ENCODE assay signal across 8 cellular contexts in the genomic region with DNA sequence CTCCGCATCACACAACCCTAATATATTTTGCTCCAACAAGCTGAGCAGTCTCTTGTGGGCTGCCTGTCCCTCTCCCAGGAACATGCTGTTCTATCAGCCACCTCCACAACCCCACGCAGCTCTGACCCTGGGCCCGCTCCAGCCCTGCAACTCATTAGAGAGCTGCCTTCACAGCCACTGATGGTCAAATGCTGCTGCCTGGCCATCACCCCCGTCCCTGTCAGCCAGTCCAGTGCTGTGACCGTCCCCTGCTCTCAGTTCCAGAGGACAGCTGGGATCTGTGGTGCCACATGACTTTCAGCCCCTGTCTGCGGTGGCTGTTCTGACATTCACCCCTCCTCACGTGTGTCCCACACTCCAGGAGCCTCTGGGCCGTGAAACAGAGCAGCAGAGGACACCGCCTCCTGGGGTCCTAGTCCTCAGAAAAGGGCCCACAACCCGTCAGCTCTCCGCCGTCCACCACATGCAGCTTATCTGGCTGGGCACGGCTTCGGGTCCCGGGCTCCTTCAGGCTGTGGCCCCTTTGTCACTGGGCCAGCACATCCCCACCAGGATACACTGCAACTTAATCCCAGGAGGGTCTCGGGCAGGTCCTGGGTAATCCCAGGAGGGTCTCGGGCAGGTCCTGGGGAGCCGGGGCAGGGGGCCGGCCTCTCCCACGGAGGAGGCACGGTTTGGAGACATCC. TPM values are rescaled to one million over a fixed set of nuclear protein-coding genes. Genes with fewer than 3 reads are reported as not detected.
A peak's percentile ranks its signal among the peaks of the same experiment; 100 is the strongest.
DNase-seq lines count a peak whose midpoint lies in the region; ATAC-seq and TF ChIP-seq lines count a peak whose summit lies in the region.

No MANE protein-coding gene starts in this region.

- no peak for TF ChIP-seq CTCF in testis (IDR thresholded peaks at IDR 0.05)

- H3K4me1 ChIP-seq in mesenchymal stem cell (ENCODE audit: control insufficient read depth, insufficient read depth, low read depth, low read length) (peaks cover 46% of the 10 kb centered on the region), testis (peaks cover 47% of the 10 kb centered on the region)

- DNase-seq in T-helper 2 cell treated with Interferon-gamma antibody and Interleukin-4, amounts not matched to agents 5 μg/mL and 100 μg/mL, for 36 hours (ENCODE audit: low spot score), result no peak
- DNase-seq in T-helper 2 cell (no peak), caudate nucleus (lab: John Stamatoyannopoulos, UW) (peak in 39 of 61 donors; percentile 6 to 71 (median 38)), mesenchymal stem cell (no peak), testis (peak; percentile 90), kidney tubule cell (ENCODE audit: low spot score) (no peak)
- no peak for DNase-seq in stimulated activated CD4-positive, alpha-beta T cell treated with anti-CD3 and anti-CD28 coated beads, Interleukin-4, amount 100 ng/mL, for 1 hour

- H2BK15ac ChIP-seq in mesenchymal stem cell (ENCODE audit: low read depth, poor library complexity, severe bottlenecking), result peak overlapping the region; percentile 75

- H2BK120ac ChIP-seq in mesenchymal stem cell (ENCODE audit: low read depth, low read length), result peak overlapping the region; percentile 99

- H3K27ac Mint-ChIP-seq in T-helper 2 cell treated with Interferon-gamma antibody and Interleukin-4, amounts not matched to agents 5 μg/mL and 100 μg/mL, for 36 hours, result peak overlapping the region; percentile 65

- no peaks in the 10 kb centered on the region for H3K9me3 Mint-ChIP-seq in T-helper 2 cell treated with Interferon-gamma antibody and Interleukin-4, amounts not matched to agents 5 μg/mL and 100 μg/mL, for 36 hours

- peak overlapping the region; percentile 93 to 99 for H2BK12ac ChIP-seq in mesenchymal stem cell (ENCODE audit: low read length in 2 of 2)

- H3K4me3 Mint-ChIP-seq in T-helper 2 cell treated with Interferon-gamma antibody and Interleukin-4, amounts not matched to agents 5 μg/mL and 100 μg/mL, for 36 hours, result peak overlapping the region; percentile 37

- peak overlapping the region; percentile 35 for H2BK5ac ChIP-seq in mesenchymal stem cell (ENCODE audit: low read depth, low read length, poor library complexity, severe bottlenecking)

- H2AFZ ChIP-seq in mesenchymal stem cell (ENCODE audit: low read depth, low read length), result peak overlapping the region; percentile 47

- H3K27me3 Mint-ChIP-seq in T-helper 2 cell treated with Interferon-gamma antibody and Interleukin-4, amounts not matched to agents 5 μg/mL and 100 μg/mL, for 36 hours (ENCODE audit: low read depth), result no peaks in the 10 kb centered on the region

- peaks cover 17% of the 10 kb centered on the region for H3K4me1 Mint-ChIP-seq in T-helper 2 cell treated with Interferon-gamma antibody and Interleukin-4, amounts not matched to agents 5 μg/mL and 100 μg/mL, for 36 hours (ENCODE audit: low read depth)

- H3K4me3 ChIP-seq in mesenchymal stem cell (ENCODE audit: insufficient read depth in 1 of 2, low read depth in 1 of 2, low read length in 2 of 2) (no peak overlapping the region), testis (no peak overlapping the region)

- H4K8ac ChIP-seq in mesenchymal stem cell (ENCODE audit: low read length), result peak overlapping the region; percentile 52

- no peak overlapping the region for H3K23ac ChIP-seq in mesenchymal stem cell (ENCODE audit: low read length in 2 of 2)

- peak overlapping the region in 1 of 2 experiments; percentile 57 for H3K14ac ChIP-seq in mesenchymal stem cell (ENCODE audit: low read length in 2 of 2)

- H3K36me3 ChIP-seq in mesenchymal stem cell (ENCODE audit: control insufficient read depth in 1 of 2, insufficient read depth in 2 of 2, low read depth in 1 of 2, low read length in 2 of 2) (no peaks in the 10 kb centered on the region), testis (ENCODE audit: low read depth, missing control alignments) (no peaks in the 10 kb centered on the region)

- H3K79me1 ChIP-seq in mesenchymal stem cell (replicated peaks; ENCODE audit: low read length, poor library complexity, severe bottlenecking), result no peaks in the 10 kb centered on the region

- H2AK5ac ChIP-seq in mesenchymal stem cell (ENCODE audit: low read length, severe bottlenecking), result no peak overlapping the region

- H3K4ac ChIP-seq in mesenchymal stem cell (ENCODE audit: low read depth in 1 of 2, low read length in 2 of 2), result peak overlapping the region in 1 of 2 experiments; percentile 95

- 81% methylated on average over 21 of the region's 21 CpGs for WGBS in mesenchymal stem cell
- 42 to 43% methylated on average over 10 to 20 of the region's 21 CpGs for WGBS in testis, 2 donors

- no peak for TF ChIP-seq POLR2A in testis (IDR thresholded peaks at IDR 0.05)

- H3K36me3 Mint-ChIP-seq in T-helper 2 cell treated with Interferon-gamma antibody and Interleukin-4, amounts not matched to agents 5 μg/mL and 100 μg/mL, for 36 hours (ENCODE audit: low read depth), result peaks cover 2% of the 10 kb centered on the region

- peaks cover 4 to 5% of the 10 kb centered on the region in 2 experiments for H3K27me3 ChIP-seq in mesenchymal stem cell (ENCODE audit: control insufficient read depth in 1 of 2, insufficient read depth in 1 of 2, low read length in 2 of 2)
- no peaks in the 10 kb centered on the region for H3K27me3 ChIP-seq in testis

- no peak overlapping the region for H3K4me2 ChIP-seq in mesenchymal stem cell (ENCODE audit: low read length, poor library complexity, severe bottlenecking)

- no peak for ATAC-seq in GM19455 (IDR thresholded peaks at IDR 0.05; ENCODE audit: unreplicated experiment)

- H3K9me3 ChIP-seq in mesenchymal stem cell (ENCODE audit: control insufficient read depth, low read length) (no peaks in the 10 kb centered on the region), testis (no peaks in the 10 kb centered on the region)

- intact Hi-C loops in testis (cut with DNase I; ENCODE audit: low total_unique reads), result no loop called here

- H4K91ac ChIP-seq in mesenchymal stem cell (ENCODE audit: low read length), result peak overlapping the region; percentile 100

- no peak overlapping the region for H3K9ac ChIP-seq in mesenchymal stem cell (ENCODE audit: low read length)

- H3K27ac ChIP-seq in caudate nucleus (ENCODE audit: low read depth, low read length) (no peak overlapping the region), mesenchymal stem cell (ENCODE audit: low read length, poor library complexity, severe bottlenecking) (no peak overlapping the region), testis (peak overlapping the region; percentile 95)

- peak overlapping the region; percentile 48 to 99 for H3K18ac ChIP-seq in mesenchymal stem cell (ENCODE audit: low read depth in 1 of 2, low read length in 2 of 2)

RNA-seq across cellular contexts. Expression of gene CRELD2, which starts 14.9 kb away (rescaled TPM):
- 37.9 TPM for polyA plus RNA-seq in mesenchymal stem cell (2013, experiment 1 of 2)
- 35.8 TPM for polyA plus RNA-seq in mesenchymal stem cell (2013, experiment 2 of 2)
- 10 to 100 TPM; 57.9 to 64.2 TPM for total RNA-seq in testis
- polyA plus RNA-seq in testis (ENCODE audit: insufficient read depth, low read depth, low replicate concordance), result 58.3 TPM

RNA-seq across cellular contexts. Expression of gene ALG12, which starts 15.1 kb away (rescaled TPM):
- 20.9 TPM for polyA plus RNA-seq in mesenchymal stem cell (2013, experiment 1 of 2)
- polyA plus RNA-seq in mesenchymal stem cell (2013, experiment 2 of 2), result 21.2 TPM
- total RNA-seq in testis, result 10 to 100 TPM; 11.9 to 18.3 TPM
- 10.6 TPM for polyA plus RNA-seq in testis (ENCODE audit: insufficient read depth, low read depth, low replicate concordance)

RNA-seq across cellular contexts. Expression of gene PIM3, which starts 27.2 kb away (rescaled TPM):
- polyA plus RNA-seq in mesenchymal stem cell (2013, experiment 1 of 2), result 18.5 TPM
- polyA plus RNA-seq in mesenchymal stem cell (2013, experiment 2 of 2), result 17.6 TPM
- 10 to 100 TPM; 68.2 to 89.9 TPM for total RNA-seq in testis
- 50.8 TPM for polyA plus RNA-seq in testis (ENCODE audit: insufficient read depth, low read depth, low replicate concordance)

Comparison
In these comparisons a context has a peak if more than half of its experiments do, and no peak if none do; other contexts are left out.
1. DNase-seq: peak in caudate nucleus (39 of 61) and testis (single experiment); none in T-helper 2 cell treated with Interferon-gamma antibody and Interleukin-4, amounts not matched to agents 5 μg/mL and 100 μg/mL, for 36 hours (single experiment), T-helper 2 cell (0 of 5), mesenchymal stem cell (single experiment), kidney tubule cell (single experiment) and stimulated activated CD4-positive, alpha-beta T cell treated with anti-CD3 and anti-CD28 coated beads, Interleukin-4, amount 100 ng/mL, for 1 hour (single experiment).
2. H3K27ac ChIP-seq: peak in testis (2 of 2); none in caudate nucleus (single experiment) and mesenchymal stem cell (single experiment).